25 cellular contexts compared by ENCODE assay signal in the genomic region with DNA sequence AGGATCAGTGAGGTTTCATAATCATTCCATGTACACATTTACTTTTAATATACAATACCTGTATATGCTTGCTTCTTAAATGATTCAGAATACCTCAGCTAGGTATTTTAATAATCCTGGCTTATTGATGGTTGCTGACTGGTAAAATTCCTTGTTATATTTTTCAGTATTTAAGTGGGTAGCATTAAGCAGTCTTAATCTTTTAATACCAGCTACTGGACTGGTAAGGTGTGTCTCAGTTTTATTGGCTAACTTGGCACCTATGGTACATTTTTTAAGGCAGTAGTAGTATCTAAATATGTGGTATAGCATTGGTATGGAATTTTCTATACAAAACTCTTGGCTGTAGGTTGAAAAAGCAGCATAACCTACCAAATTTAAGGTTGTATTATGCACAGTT.
A peak's percentile ranks its signal among the peaks of the same experiment; 100 is the strongest.
DNase-seq lines count a peak whose midpoint lies in the region; ATAC-seq and TF ChIP-seq lines count a peak whose summit lies in the region.
"Had no signal": no experiment of that assay in that cellular context is flagged by ENCODE, and none has a peak within 500 bp of the region (broad histone marks: within the 10 kb centered on the region; RNA-seq: fewer than 3 reads in every experiment).

No MANE protein-coding gene starts in this region.

- no peaks in the 10 kb centered on the region for H3K36me3 ChIP-seq in osteoblast (ENCODE audit: insufficient read depth, low read length)
- H3K36me3 ChIP-seq: prostate gland had no signal

- H2AFZ ChIP-seq in osteoblast (ENCODE audit: low read length): no peak overlapping the region

- peaks cover 3% of the 10 kb centered on the region for H3K9me3 Mint-ChIP-seq in activated CD4-positive, alpha-beta T cell treated with anti-CD3 and anti-CD28 coated beads for 36 hours (ENCODE audit: low read depth)
- H3K9me3 Mint-ChIP-seq in HFFc6: no peaks in the 10 kb centered on the region; the same call in 1 of the 2 replicates
- no peaks in the 10 kb centered on the region for H3K9me3 Mint-ChIP-seq in chondrocyte (ENCODE audit: low read depth)
- H3K9me3 Mint-ChIP-seq: activated CD4-positive, alpha-beta T cell treated with anti-CD3 and anti-CD28 coated beads, Interleukin-2, amount 10 ng/mL, durations not matched to agents 24 days and 14 days; effector memory CD8-positive, alpha-beta T cell had no signal

- no peak for DNase-seq in activated CD4-positive, alpha-beta T cell treated with anti-CD3 and anti-CD28 coated beads for 36 hours
- DNase-seq in activated CD4-positive, alpha-beta T cell treated with anti-CD3 and anti-CD28 coated beads, Interleukin-2, amount 50 U/mL, for 4 hours: no peak
- DNase-seq in HFFc6 (no peak), chondrocyte (ENCODE audit: low spot score) (no peak), osteoblast (ENCODE audit: insufficient read length, low spot score, missing footprints) (no peak), UCSD-AML1 (lab: John Stamatoyannopoulos, UW; ENCODE audit: unreplicated experiment) (no peak), GM13976 (ENCODE audit: low spot score) (no peak)
- DNase-seq: 8988T; activated CD4-positive, alpha-beta T cell treated with anti-CD3 and anti-CD28 coated beads, Interleukin-2, amount 10 ng/mL, durations not matched to agents 24 days and 14 days; activated effector memory CD4-positive, alpha-beta T cell treated with Interleukin-2 at 50 U/mL for 16 hours; adrenal gland; effector memory CD8-positive, alpha-beta T cell; GDM1; KG1; MV-4-11; NCI-H1694; NCI-H2171; NCI-H524; Peyer's patch; stimulated activated CD8-positive, alpha-beta memory T cell treated with anti-CD3 and anti-CD28 coated beads, Interleukin-4, amount 100 ng/mL, for 48 hours had no signal

- H3K36me3 Mint-ChIP-seq in activated CD4-positive, alpha-beta T cell treated with anti-CD3 and anti-CD28 coated beads for 36 hours (ENCODE audit: low read depth): peaks cover 22% of the 10 kb centered on the region
- peaks cover 22% of the 10 kb centered on the region for H3K36me3 Mint-ChIP-seq in HFFc6 (ENCODE audit: low read depth)
- H3K36me3 Mint-ChIP-seq in chondrocyte (ENCODE audit: low read depth): peaks cover 1% of the 10 kb centered on the region

- no peak for TF ChIP-seq CTCF in HFFc6 (IDR thresholded peaks at IDR 0.05)
- TF ChIP-seq CTCF in chondrocyte (IDR thresholded peaks at IDR 0.05): no peak
- no peak for TF ChIP-seq CTCF in osteoblast (IDR thresholded peaks at IDR 0.05; ENCODE audit: extremely low read depth, low read depth, low read length)
- no peak for TF ChIP-seq CTCF in GM13976 (IDR thresholded peaks at IDR 0.05; ENCODE audit: borderline replicate concordance, control extremely low read depth, extremely low read depth, insufficient read depth, missing control alignments)

- POLR2A ChIA-PET in activated CD4-positive, alpha-beta T cell treated with anti-CD3 and anti-CD28 coated beads for 36 hours (lab: Charles Lee): no interaction called here

- peaks cover 52% of the 10 kb centered on the region for H3K79me2 ChIP-seq in osteoblast (ENCODE audit: insufficient read depth, low read length)

- peaks cover 11% of the 10 kb centered on the region for H4K20me1 ChIP-seq in osteoblast (ENCODE audit: insufficient read depth, low read length)

- H3K27ac ChIP-seq in osteoblast (ENCODE audit: low read depth, low read length): peak overlapping the region; percentile 80
- H3K27ac ChIP-seq: adrenal gland, Peyer's patch, prostate gland, VCaP had no signal

- no peaks in the 10 kb centered on the region for H3K9me3 ChIP-seq in osteoblast (ENCODE audit: low read depth, low read length)
- H3K9me3 ChIP-seq: adrenal gland, Peyer's patch, prostate gland had no signal

- in situ Hi-C loops in GM13976 (cut with MboI; ENCODE audit: low sequenced_read_pairs, unreplicated experiment): no loop called here

- CTCF ChIA-PET in activated CD4-positive, alpha-beta T cell treated with anti-CD3 and anti-CD28 coated beads for 36 hours (lab: Charles Lee): interaction anchor here (0.7 to 1.6 kb wide), 6 partner anchors 27 to 277 kb away, joined by 3 to 4 read pairs (median 3); no protein-coding TSS in a partner anchor

- H3K4me3 ChIP-seq in osteoblast (ENCODE audit: insufficient read depth, low read length): no peak overlapping the region
- H3K4me3 ChIP-seq: Peyer's patch, prostate gland had no signal

- ATAC-seq in activated CD4-positive, alpha-beta T cell treated with anti-CD3 and anti-CD28 coated beads for 36 hours: no peak
- ATAC-seq in HG03520 (IDR thresholded peaks at IDR 0.05; ENCODE audit: unreplicated experiment): no peak
- ATAC-seq: effector memory CD8-positive, alpha-beta T cell had no signal

- H3K4me1 Mint-ChIP-seq in activated CD4-positive, alpha-beta T cell treated with anti-CD3 and anti-CD28 coated beads for 36 hours: peaks cover 50% of the 10 kb centered on the region
- peaks cover 68% of the 10 kb centered on the region for H3K4me1 Mint-ChIP-seq in HFFc6 (ENCODE audit: low read depth)
- peaks cover 71% of the 10 kb centered on the region for H3K4me1 Mint-ChIP-seq in chondrocyte (ENCODE audit: low read depth)

- no peaks in the 10 kb centered on the region for H3K27me3 ChIP-seq in osteoblast (ENCODE audit: insufficient read depth, low read length)
- H3K27me3 ChIP-seq: adrenal gland, Peyer's patch had no signal

- H3K27me3 Mint-ChIP-seq in activated CD4-positive, alpha-beta T cell treated with anti-CD3 and anti-CD28 coated beads for 36 hours: no peaks in the 10 kb centered on the region
- no peaks in the 10 kb centered on the region for H3K27me3 Mint-ChIP-seq in HFFc6 (ENCODE audit: insufficient read depth)
- H3K27me3 Mint-ChIP-seq in chondrocyte (ENCODE audit: low read depth): no peaks in the 10 kb centered on the region
- H3K27me3 Mint-ChIP-seq: activated CD4-positive, alpha-beta T cell treated with anti-CD3 and anti-CD28 coated beads, Interleukin-2, amount 10 ng/mL, durations not matched to agents 24 days and 14 days; brain; effector memory CD8-positive, alpha-beta T cell had no signal

- peaks cover 47% of the 10 kb centered on the region for H3K4me1 ChIP-seq in osteoblast (ENCODE audit: insufficient read depth, low read length)
- H3K4me1 ChIP-seq: prostate gland had no signal

- peak overlapping the region; percentile 19 for H3K27ac Mint-ChIP-seq in activated CD4-positive, alpha-beta T cell treated with anti-CD3 and anti-CD28 coated beads for 36 hours
- H3K27ac Mint-ChIP-seq in HFFc6 (peak overlapping the region; percentile 79; the same call in 1 of the 2 replicates), chondrocyte (ENCODE audit: unreplicated experiment) (peak overlapping the region; percentile 93)
- H3K27ac Mint-ChIP-seq: activated CD4-positive, alpha-beta T cell treated with anti-CD3 and anti-CD28 coated beads, Interleukin-2, amount 10 ng/mL, durations not matched to agents 24 days and 14 days; T-helper 2 cell treated with Interferon-gamma antibody and Interleukin-4, amounts not matched to agents 5 μg/mL and 100 μg/mL, for 36 hours had no signal

- H3K4me3 Mint-ChIP-seq in activated CD4-positive, alpha-beta T cell treated with anti-CD3 and anti-CD28 coated beads for 36 hours: no peak overlapping the region
- H3K4me3 Mint-ChIP-seq in HFFc6 (no peak overlapping the region), chondrocyte (ENCODE audit: unreplicated experiment) (peak overlapping the region; percentile 59)
- H3K4me3 Mint-ChIP-seq: activated CD4-positive, alpha-beta T cell treated with anti-CD3 and anti-CD28 coated beads, Interleukin-2, amount 10 ng/mL, durations not matched to agents 24 days and 14 days; effector memory CD8-positive, alpha-beta T cell; T-helper 2 cell treated with Interferon-gamma antibody and Interleukin-4, amounts not matched to agents 5 μg/mL and 100 μg/mL, for 36 hours had no signal

- intact Hi-C loops in activated CD4-positive, alpha-beta T cell treated with anti-CD3 and anti-CD28 coated beads for 36 hours (cut with DNase I, micrococcal nuclease): no loop called here

- H3K4me2 ChIP-seq in osteoblast (ENCODE audit: insufficient read depth, low read length): peak overlapping the region; percentile 75

Comparison
In these comparisons a context has a peak if more than half of its experiments do, and no peak if none do; other contexts are left out.
1. H3K27ac Mint-ChIP-seq: peak in every context shown above with its lines; median percentile 93 in chondrocyte; 79 in HFFc6; 19 in activated CD4-positive, alpha-beta T cell treated with anti-CD3 and anti-CD28 coated beads for 36 hours.